9 cellular contexts compared by ENCODE assay signal in the genomic region with DNA sequence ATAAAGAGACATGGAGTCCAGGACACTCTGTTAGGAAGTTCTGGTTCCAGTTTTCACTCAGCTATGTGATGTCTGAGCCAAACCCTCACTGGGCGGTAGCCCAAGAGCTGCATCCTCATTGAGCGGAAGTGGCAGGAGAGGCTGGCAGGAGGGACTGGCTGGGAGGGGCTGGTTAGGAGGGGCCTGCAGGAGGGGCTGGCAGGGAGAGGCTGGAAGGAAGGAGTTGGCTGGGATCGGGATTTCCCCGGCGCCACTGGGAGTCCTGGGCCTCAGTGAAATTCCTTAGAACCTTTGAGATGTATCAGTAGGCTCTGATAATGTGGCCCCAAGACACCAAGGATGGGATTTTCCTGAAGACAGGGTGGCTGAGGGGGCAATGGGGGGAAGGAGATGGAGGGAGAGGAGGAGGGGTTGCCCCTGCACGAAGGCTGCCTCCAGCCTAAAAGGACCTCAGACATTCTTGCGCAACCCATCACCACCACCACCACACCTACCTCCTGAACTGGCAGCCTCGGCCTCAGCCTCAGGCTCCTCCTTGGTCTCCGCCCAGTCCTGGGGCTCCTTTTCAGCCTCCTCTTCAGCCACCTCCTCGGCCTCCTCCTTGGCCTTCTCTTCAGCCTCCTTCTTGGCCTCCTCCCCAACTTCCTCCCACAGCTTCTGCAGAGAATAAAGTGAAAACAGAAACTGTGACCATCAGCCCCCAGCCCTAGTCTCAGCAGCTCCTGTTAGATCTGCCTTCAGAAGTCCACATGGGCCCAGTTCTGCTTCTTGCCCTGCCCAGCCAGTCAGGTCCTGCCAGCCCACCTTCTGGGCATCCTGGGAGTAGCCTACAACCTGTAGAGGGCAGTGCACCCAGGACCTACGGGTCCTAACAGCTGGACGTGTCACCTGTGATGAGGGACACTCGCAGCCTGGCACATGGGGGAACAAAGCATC. TPM values are rescaled to one million over a fixed set of nuclear protein-coding genes. Genes with fewer than 3 reads are reported as not detected.
A peak's percentile ranks its signal among the peaks of the same experiment; 100 is the strongest.
DNase-seq lines count a peak whose midpoint lies in the region; ATAC-seq, FAIRE-seq and TF ChIP-seq lines count a peak whose summit lies in the region.
"Had no signal": no experiment of that assay in that cellular context is flagged by ENCODE, and none has a peak within 500 bp of the region (broad histone marks: within the 10 kb centered on the region; RNA-seq: fewer than 3 reads in every experiment).

No MANE protein-coding gene starts in this region.

- no peak overlapping the region for H3K4me3 Mint-ChIP-seq in chondrocyte (ENCODE audit: unreplicated experiment)
- H3K4me3 Mint-ChIP-seq in CD4-positive, alpha-beta memory T cell = no peak overlapping the region
- H3K4me3 Mint-ChIP-seq in activated T-cell treated with anti-CD3 and anti-CD28 coated beads, Interleukin-2, amount 50 U/mL, for 24 hours = no peak overlapping the region

- H2AFZ ChIP-seq in Loucy (ENCODE audit: low read length) (no peak overlapping the region), HepG2 (ENCODE audit: low read length) (no peak overlapping the region)

- 37% methylated on average over 13 of the region's 13 CpGs for WGBS in HepG2 (ENCODE audit: low lambda C conversion rate)

- H3K9me3 Mint-ChIP-seq in chondrocyte (ENCODE audit: low read depth) = no peaks in the 10 kb centered on the region
- no peaks in the 10 kb centered on the region for H3K9me3 Mint-ChIP-seq in CD4-positive, alpha-beta memory T cell
- H3K9me3 Mint-ChIP-seq in activated T-cell treated with anti-CD3 and anti-CD28 coated beads, Interleukin-2, amount 50 U/mL, for 24 hours = no peaks in the 10 kb centered on the region

- TF ChIP-seq EP300 in HepG2 (IDR thresholded peaks at IDR 0.05; ENCODE audit: low read depth in 2 of 2, low read length in 2 of 2) (no peak), HepG2 (CRISPR knock-in tag; IDR thresholded peaks at IDR 0.05; ENCODE audit: borderline replicate concordance) (no peak)

- BruUV-seq in HepG2 (replicated peaks; lab: Mats Ljungman, UMichigan) = no TSS peak

- H3K4me3 ChIP-seq in AG04449 (ENCODE audit: low read depth, low read length) (no peak overlapping the region), Loucy (ENCODE audit: low read length, poor library complexity, severe bottlenecking) (no peak overlapping the region), HepG2 (replicated peaks in 1 of 3; ENCODE audit: insufficient read depth in 1 of 3, low read depth in 2 of 3, low read length in 3 of 3) (no peak overlapping the region)
- H3K4me3 ChIP-seq in CD4-positive, alpha-beta memory T cell (ENCODE audit: low read length in 2 of 2) = no peak overlapping the region

- no peaks in the 10 kb centered on the region for H3K9me3 ChIP-seq in Loucy (ENCODE audit: insufficient read depth, low read depth, low read length)
- no peaks in the 10 kb centered on the region for H3K9me3 ChIP-seq in HepG2 (ENCODE audit: low read length)
- H3K9me3 ChIP-seq in CD4-positive, alpha-beta memory T cell (ENCODE audit: control insufficient read depth in 1 of 2, low read length in 2 of 2) = no peaks in the 10 kb centered on the region

- no peaks in the 10 kb centered on the region for H3K27me3 ChIP-seq in Loucy (ENCODE audit: insufficient read depth, low read length, poor library complexity, severe bottlenecking)
- peaks cover 0 to 41% of the 10 kb centered on the region in 2 experiments; a peak in 3 of 5 replicates for H3K27me3 ChIP-seq in HepG2 (ENCODE audit: control insufficient read depth in 1 of 2, insufficient read depth in 2 of 2, low read length in 2 of 2)
- H3K27me3 ChIP-seq in CD4-positive, alpha-beta memory T cell (ENCODE audit: insufficient read depth, low read length) = no peaks in the 10 kb centered on the region

- no peak for FAIRE-seq in HepG2 (lab: Jason Lieb, UNC)

- H3K36me3 Mint-ChIP-seq in chondrocyte (ENCODE audit: low read depth) = no peaks in the 10 kb centered on the region
- H3K36me3 Mint-ChIP-seq in CD4-positive, alpha-beta memory T cell = no peaks in the 10 kb centered on the region
- H3K36me3 Mint-ChIP-seq in activated T-cell treated with anti-CD3 and anti-CD28 coated beads, Interleukin-2, amount 50 U/mL, for 24 hours (ENCODE audit: low read depth) = no peaks in the 10 kb centered on the region

- DNase-seq in AG04449 (ENCODE audit: low read depth, low spot score) (peak; percentile 5), chondrocyte (ENCODE audit: low spot score) (no peak), HepG2 (ENCODE audit: low spot score) (peak; percentile 22)
- DNase-seq in activated effector memory CD4-positive, alpha-beta T cell treated with anti-CD3 and anti-CD28 coated beads, Interleukin-2, amount 50 U/mL, for 16 hours = no peak
- no peak for DNase-seq in CD4-positive, alpha-beta memory T cell
- DNase-seq in activated T-cell treated with anti-CD3 and anti-CD28 coated beads, Interleukin-2, amount 50 U/mL, for 24 hours = no peak
- DNase-seq: activated CD4-positive, alpha-beta T cell treated with anti-CD3 and anti-CD28 coated beads for 1 hour had no signal

- TF ChIP-seq POLR2A in HepG2 (IDR thresholded peaks at IDR 0.05; ENCODE audit: insufficient read depth in 1 of 2, low read depth in 2 of 2, low read length in 2 of 2) = no peak

- CTCF ChIA-PET in AG04449 (lab: Yijun Ruan, JAX) = interaction anchor here (0.6 to 1.2 kb wide), 4 partner anchors 8 to 249 kb away, joined by 3 to 4 read pairs (median 3); no protein-coding TSS in a partner anchor
- CTCF ChIA-PET in HepG2 (lab: Yijun Ruan, JAX; ENCODE audit: low intra/inter-chr PET ratio, low total read pairs) = no interaction called here
- CTCF ChIA-PET in CD4-positive, alpha-beta memory T cell (lab: Charles Lee; ENCODE audit: partially characterized antibody) = no interaction called here

- POLR2A ChIA-PET in AG04449 (lab: Yijun Ruan, JAX) (interaction anchor here (1.1 kb wide), 1 partner anchor 204 kb away, joined by 3 read pairs; a partner anchor contains a TSS), HepG2 (lab: Yijun Ruan, JAX) (no interaction called here)
- POLR2A ChIA-PET in CD4-positive, alpha-beta memory T cell (lab: Charles Lee; ENCODE audit: partially characterized antibody) = no interaction called here

- TF ChIP-seq RAD21 in HepG2 (CRISPR knock-in tag; IDR thresholded peaks at IDR 0.05) = no peak

- in situ Hi-C loops in HepG2 (cut with HindIII; ENCODE audit: extremely low pct_ligation_motif_present, low pct_unique_long_range_greater_than_20kb) = no loop called here

- no peak overlapping the region for H3K9ac ChIP-seq in Loucy (ENCODE audit: low read depth, low read length, poor library complexity, severe bottlenecking)
- H3K9ac ChIP-seq in HepG2 (ENCODE audit: insufficient read depth, low read depth, low read length) = no peak overlapping the region

- H3K79me2 ChIP-seq in Loucy (ENCODE audit: insufficient read depth, low read length) = no peaks in the 10 kb centered on the region
- H3K79me2 ChIP-seq in HepG2 (ENCODE audit: insufficient read depth, low read length) = no peaks in the 10 kb centered on the region

- ATAC-seq in HepG2 (peak; percentile 83), HG03108 (IDR thresholded peaks at IDR 0.05; ENCODE audit: unreplicated experiment) (no peak)

- H3F3A ChIP-seq in Loucy (ENCODE audit: low read depth) = no peaks in the 10 kb centered on the region

- intact Hi-C loops in HepG2 (cut with micrococcal nuclease; ENCODE audit: unreplicated experiment) = no loop called here
- intact Hi-C loops in CD4-positive, alpha-beta memory T cell (cut with micrococcal nuclease) = no loop called here

- no peaks in the 10 kb centered on the region for H3K4me1 ChIP-seq in Loucy (ENCODE audit: insufficient read depth, low read length, poor library complexity, severe bottlenecking)
- peaks cover 13% of the 10 kb centered on the region for H3K4me1 ChIP-seq in HepG2 (ENCODE audit: insufficient read depth, low read length)
- H3K4me1 ChIP-seq in CD4-positive, alpha-beta memory T cell (ENCODE audit: insufficient read depth, low read length) = no peaks in the 10 kb centered on the region

- no peak overlapping the region for H3K27ac ChIP-seq in HepG2 (ENCODE audit: extremely low read length, insufficient read depth, low read length)
- no peak overlapping the region for H3K27ac ChIP-seq in CD4-positive, alpha-beta memory T cell (ENCODE audit: low read depth, low read length)

- H3K27me3 Mint-ChIP-seq in chondrocyte (ENCODE audit: low read depth) = peaks cover 20% of the 10 kb centered on the region
- H3K27me3 Mint-ChIP-seq in CD4-positive, alpha-beta memory T cell = peaks cover 5% of the 10 kb centered on the region in 2 donors
- H3K27me3 Mint-ChIP-seq in activated T-cell treated with anti-CD3 and anti-CD28 coated beads, Interleukin-2, amount 50 U/mL, for 24 hours = peaks cover 8% of the 10 kb centered on the region

- H3K4me1 Mint-ChIP-seq in chondrocyte (ENCODE audit: low read depth) = no peaks in the 10 kb centered on the region
- H3K4me1 Mint-ChIP-seq in CD4-positive, alpha-beta memory T cell = no peaks in the 10 kb centered on the region
- H3K4me1 Mint-ChIP-seq in activated T-cell treated with anti-CD3 and anti-CD28 coated beads, Interleukin-2, amount 50 U/mL, for 24 hours (ENCODE audit: low read depth) = no peaks in the 10 kb centered on the region

- H4K20me1 ChIP-seq in Loucy (ENCODE audit: insufficient read depth, low read length, poor library complexity, severe bottlenecking) = no peaks in the 10 kb centered on the region
- H4K20me1 ChIP-seq in HepG2 (ENCODE audit: insufficient read depth, low read length) = no peaks in the 10 kb centered on the region

- H3K9me2 ChIP-seq in Loucy (replicated peaks; ENCODE audit: low read depth, low read length) = no peaks in the 10 kb centered on the region

- TF ChIP-seq CTCF in AG04449 (IDR thresholded peaks at IDR 0.05; ENCODE audit: insufficient read depth, low read length, missing control alignments) (no peak), Loucy (conservative IDR thresholded peaks at IDR 0.05; ENCODE audit: low read length) (peak; percentile 53), chondrocyte (IDR thresholded peaks at IDR 0.05) (peak; percentile 42), HepG2 (CRISPR knock-in tag; IDR thresholded peaks at IDR 0.05) (peak; percentile 65)

- no peak overlapping the region for H3K27ac Mint-ChIP-seq in chondrocyte (ENCODE audit: unreplicated experiment)
- H3K27ac Mint-ChIP-seq in CD4-positive, alpha-beta memory T cell = no peak overlapping the region
- H3K27ac Mint-ChIP-seq in activated T-cell treated with anti-CD3 and anti-CD28 coated beads, Interleukin-2, amount 50 U/mL, for 24 hours = no peak overlapping the region

- H3K4me2 ChIP-seq in Loucy (ENCODE audit: low read depth, low read length, poor library complexity, severe bottlenecking) (no peak overlapping the region), HepG2 (ENCODE audit: low read depth, low read length) (no peak overlapping the region; the same call in 1 of the 2 replicates)

- H3K36me3 ChIP-seq in Loucy (ENCODE audit: insufficient read depth, low read length) = no peaks in the 10 kb centered on the region
- H3K36me3 ChIP-seq in HepG2 (replicated peaks in 1 of 2; ENCODE audit: control insufficient read depth in 1 of 2, insufficient read depth in 2 of 2, low read length in 2 of 2) = no peaks in the 10 kb centered on the region
- H3K36me3 ChIP-seq in CD4-positive, alpha-beta memory T cell (ENCODE audit: insufficient read depth, low read length) = no peaks in the 10 kb centered on the region

RNA-seq across cellular contexts. Expression of a gene that starts 31.7 kb away (rescaled TPM):
- not detected in 3 replicates for total RNA-seq in chondrocyte
- total RNA-seq in HepG2 (2016; rRNA removed; fragmentation: Illumina TruSeq; extraction: Trizol) = 0.02 and 0.03 TPM in 2 replicates
- not detected in 2 replicates for total RNA-seq in HepG2 (2016; cell fraction: cytosol; rRNA removed; fragmentation: Illumina TruSeq; extraction: Trizol; ENCODE audit: low read depth)
- 0.03 and 0.09 TPM in 2 replicates for total RNA-seq in HepG2 (2016; cell fraction: insoluble cytoplasmic fraction; rRNA removed; fragmentation: Illumina TruSeq; extraction: Trizol)
- 0.53 TPM in 1 of 2 replicates, not detected in the other for total RNA-seq in HepG2 (2016; cell fraction: membrane; rRNA removed; fragmentation: Illumina TruSeq; extraction: Trizol)
- total RNA-seq in HepG2 (2016; cell fraction: nucleus; rRNA removed; fragmentation: Illumina TruSeq; extraction: Trizol) = not detected in 2 replicates
- polyA plus RNA-seq in HepG2 (2011; rRNA removed) = 0.15 and 0.29 TPM in 2 replicates
- 0.15 and 0.33 TPM in 2 replicates for polyA plus RNA-seq in HepG2 (2011; cell fraction: cytosol; rRNA removed)
- 0.08 and 0.38 TPM in 2 replicates for polyA plus RNA-seq in HepG2 (2011; cell fraction: nucleus; rRNA removed)
- 0.08 and 0.84 TPM in 2 replicates for polyA plus RNA-seq in HepG2 (2012)
- 0.09 and 0.19 TPM in 2 replicates for polyA plus RNA-seq in HepG2 (2016; cell fraction: cytosol; fragmentation: Illumina TruSeq; extraction: Trizol; ENCODE audit: low read depth)
- 0.05 TPM in 1 of 2 replicates, not detected in the other for polyA plus RNA-seq in HepG2 (2016; cell fraction: insoluble cytoplasmic fraction; fragmentation: Illumina TruSeq; extraction: Trizol; ENCODE audit: low read depth)
- not detected in 2 replicates for polyA plus RNA-seq in HepG2 (2016; cell fraction: membrane; fragmentation: Illumina TruSeq; extraction: Trizol; ENCODE audit: low read depth)
- not detected in 2 replicates for polyA plus RNA-seq in HepG2 (2016; cell fraction: nucleus; fragmentation: Illumina TruSeq; extraction: Trizol; ENCODE audit: insufficient read depth, low read depth)
- polyA minus RNA-seq in HepG2 (2011; rRNA and poly(A)+ RNA removed; ENCODE audit: low replicate concordance) = 4.0 and 16.2 TPM in 2 replicates
- 0.10 TPM in 1 of 2 replicates, not detected in the other for polyA minus RNA-seq in HepG2 (2011; cell fraction: cytosol; rRNA and poly(A)+ RNA removed)
- 0.64 and 1.5 TPM in 2 replicates for polyA minus RNA-seq in HepG2 (2011; cell fraction: nucleus; rRNA and poly(A)+ RNA removed)
- not detected for total RNA-seq in CD4-positive, alpha-beta memory T cell
- polyA plus RNA-seq in CD4-positive, alpha-beta memory T cell = not detected

Comparison
In these comparisons a context has a peak if more than half of its experiments do, and no peak if none do; other contexts are left out.
1. DNase-seq: peak in AG04449 (single experiment) and HepG2 (single experiment); none in chondrocyte (single experiment), activated effector memory CD4-positive, alpha-beta T cell treated with anti-CD3 and anti-CD28 coated beads, Interleukin-2, amount 50 U/mL, for 16 hours (single experiment), CD4-positive, alpha-beta memory T cell (0 of 5) and activated T-cell treated with anti-CD3 and anti-CD28 coated beads, Interleukin-2, amount 50 U/mL, for 24 hours (single experiment).